In genomic region chr10:130926442-130926841, GRCh38 we compare ENCODE assay signal across 31 cellular contexts.
"Had no signal": no experiment of that assay in that cellular context is flagged by ENCODE, and none has a peak within 500 bp of the region (broad histone marks: within the 10 kb centered on the region; RNA-seq: fewer than 3 reads in every experiment).

No MANE protein-coding gene starts in this region.

- H3K4me3 ChIP-seq: body of pancreas, esophagus muscularis mucosa, gastroesophageal sphincter, heart right ventricle had no signal

- H3K9me3 ChIP-seq: body of pancreas, esophagus muscularis mucosa, gastroesophageal sphincter, heart right ventricle had no signal

- ATAC-seq: activated CD4-positive, CD25-positive, alpha-beta regulatory T cell treated with anti-CD3 and anti-CD28 coated beads, Interleukin-2, amount 50 U/mL, for 24 hours; activated CD8-positive, alpha-beta memory T cell treated with anti-CD3 and anti-CD28 coated beads, Interleukin-2, amount 10 ng/mL, durations not matched to agents 7 days and 5 days; activated CD8-positive, alpha-beta T cell treated with anti-CD3 and anti-CD28 coated beads for 36 hours; activated T-cell treated with anti-CD3 and anti-CD28 coated beads, Interleukin-2, amount 50 U/mL, for 4 hours; body of pancreas; foreskin keratinocyte; gastroesophageal sphincter; heart right ventricle; T-helper 17 cell had no signal

- DNase-seq: activated B cell treated with CpG ODN at 0.5 μM for 24 hours; activated CD4-positive, alpha-beta T cell treated with anti-CD3 and anti-CD28 coated beads for 48 hours; activated CD4-positive, alpha-beta T cell treated with anti-CD3 and anti-CD28 coated beads, Interleukin-2, amount 50 U/mL, for 1 hour; activated CD4-positive, alpha-beta T cell treated with anti-CD3 and anti-CD28 coated beads, Interleukin-2, amount 50 U/mL, for 48 hours; activated CD8-positive, alpha-beta memory T cell treated with anti-CD3 and anti-CD28 coated beads, Interleukin-2, amount 10 ng/mL, durations not matched to agents 7 days and 5 days; activated CD8-positive, alpha-beta memory T cell treated with anti-CD3 and anti-CD28 coated beads, Interleukin-2, amount 50 U/mL, for 4 hours; activated CD8-positive, alpha-beta T cell treated with anti-CD3 and anti-CD28 coated beads for 36 hours; activated effector memory CD4-positive, alpha-beta T cell treated with Interleukin-2 at 50 U/mL for 16 hours; activated gamma-delta T cell treated with Interleukin-2 at 50 U/mL for 16 hours; activated naive CD4-positive, alpha-beta T cell treated with anti-CD3 and anti-CD28 coated beads, Interleukin-2, amount 50 U/mL, for 16 hours; activated naive CD4-positive, alpha-beta T cell treated with Interleukin-2 at 50 U/mL for 16 hours; activated T-cell treated with anti-CD3 and anti-CD28 coated beads, Interleukin-2, amount 50 U/mL, for 4 hours; amniotic stem cell; anterior cingulate cortex; body of pancreas; caudate nucleus; cortex of kidney; dermis blood vessel endothelial cell; effector CD8-positive, alpha-beta T cell; foreskin keratinocyte; heart right ventricle; T-helper 1 cell; T-helper 17 cell; T1000; WERI-Rb-1 had no signal

- H3K36me3 Mint-ChIP-seq: activated CD8-positive, alpha-beta memory T cell treated with anti-CD3 and anti-CD28 coated beads, Interleukin-2, amount 10 ng/mL, durations not matched to agents 7 days and 5 days; activated naive CD8-positive, alpha-beta T cell had no signal

- H3K27ac Mint-ChIP-seq: activated B cell treated with CpG ODN at 0.5 μM for 24 hours; activated CD8-positive, alpha-beta memory T cell treated with anti-CD3 and anti-CD28 coated beads, Interleukin-2, amount 10 ng/mL, durations not matched to agents 7 days and 5 days; activated CD8-positive, alpha-beta T cell treated with anti-CD3 and anti-CD28 coated beads for 36 hours; activated naive CD8-positive, alpha-beta T cell; activated T-helper 17 cell treated with anti-CD3 and anti-CD28 coated beads, Interleukin-2, amount 50 U/mL, for 72 hours; T-helper 17 cell; T-helper 2 cell treated with Interferon-gamma antibody and Interleukin-4, amounts not matched to agents 5 μg/mL and 100 μg/mL, for 36 hours had no signal

- H3K9me3 Mint-ChIP-seq: activated B cell treated with CpG ODN at 0.5 μM for 24 hours; activated CD8-positive, alpha-beta T cell treated with anti-CD3 and anti-CD28 coated beads for 36 hours; activated T-cell treated with anti-CD3 and anti-CD28 coated beads, Interleukin-2, amount 50 U/mL, for 4 hours; activated T-helper 17 cell treated with anti-CD3 and anti-CD28 coated beads, Interleukin-2, amount 50 U/mL, for 72 hours; T-helper 2 cell treated with Interferon-gamma antibody and Interleukin-4, amounts not matched to agents 5 μg/mL and 100 μg/mL, for 36 hours had no signal

- H3K27ac ChIP-seq: body of pancreas, esophagus muscularis mucosa, foreskin keratinocyte, gastroesophageal sphincter, heart right ventricle, WERI-Rb-1 had no signal

- H3K4me1 Mint-ChIP-seq: activated B cell treated with CpG ODN at 0.5 μM for 24 hours; activated CD8-positive, alpha-beta memory T cell treated with anti-CD3 and anti-CD28 coated beads, Interleukin-2, amount 10 ng/mL, durations not matched to agents 7 days and 5 days; activated T-helper 17 cell treated with anti-CD3 and anti-CD28 coated beads, Interleukin-2, amount 50 U/mL, for 72 hours; T-helper 17 cell had no signal

- H3K4me3 Mint-ChIP-seq: activated B cell treated with CpG ODN at 0.5 μM for 24 hours; activated CD8-positive, alpha-beta memory T cell treated with anti-CD3 and anti-CD28 coated beads, Interleukin-2, amount 10 ng/mL, durations not matched to agents 7 days and 5 days; activated CD8-positive, alpha-beta T cell treated with anti-CD3 and anti-CD28 coated beads for 36 hours; activated naive CD8-positive, alpha-beta T cell; activated T-cell treated with anti-CD3 and anti-CD28 coated beads, Interleukin-2, amount 50 U/mL, for 4 hours; activated T-helper 17 cell treated with anti-CD3 and anti-CD28 coated beads, Interleukin-2, amount 50 U/mL, for 72 hours; T-helper 17 cell; T-helper 2 cell treated with Interferon-gamma antibody and Interleukin-4, amounts not matched to agents 5 μg/mL and 100 μg/mL, for 36 hours had no signal

- H3K36me3 ChIP-seq: esophagus muscularis mucosa, gastroesophageal sphincter, heart right ventricle, WERI-Rb-1 had no signal

- H3K4me1 ChIP-seq: body of pancreas, esophagus muscularis mucosa, foreskin keratinocyte, gastroesophageal sphincter, heart right ventricle had no signal

- H3K27me3 ChIP-seq: body of pancreas, foreskin keratinocyte had no signal

- H3K27me3 Mint-ChIP-seq: activated B cell treated with CpG ODN at 0.5 μM for 24 hours; activated CD8-positive, alpha-beta memory T cell treated with anti-CD3 and anti-CD28 coated beads, Interleukin-2, amount 10 ng/mL, durations not matched to agents 7 days and 5 days; activated CD8-positive, alpha-beta T cell treated with anti-CD3 and anti-CD28 coated beads for 36 hours; activated T-helper 17 cell treated with anti-CD3 and anti-CD28 coated beads, Interleukin-2, amount 50 U/mL, for 72 hours; T-helper 17 cell had no signal
